In the genomic region with DNA sequence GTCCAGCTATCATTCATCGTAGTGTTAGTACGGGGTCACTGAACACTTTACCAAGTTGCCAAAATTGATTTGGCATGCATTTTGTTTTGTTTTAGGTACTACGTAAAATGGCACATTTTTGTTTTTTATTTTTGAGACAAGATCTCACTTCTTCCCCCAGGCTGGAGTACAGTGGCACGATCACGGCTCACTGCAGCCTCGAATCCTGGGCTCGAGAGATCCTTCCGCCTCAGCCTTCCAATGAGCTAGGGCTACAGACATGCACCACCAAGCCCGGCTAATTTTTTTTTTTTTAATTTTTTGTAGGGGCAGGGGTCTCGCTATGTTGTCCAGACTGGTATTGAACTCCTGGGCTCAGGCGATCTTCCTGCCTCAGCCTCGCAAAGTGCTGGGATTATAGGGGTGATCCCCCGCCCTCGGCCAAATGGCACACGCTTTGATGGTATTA, we compare ENCODE assay signal across 8 cellular contexts. TPM values are rescaled to one million over a fixed set of nuclear protein-coding genes. Genes with fewer than 3 reads are reported as not detected.
DNase-seq lines count a peak whose midpoint lies in the region; ATAC-seq and TF ChIP-seq lines count a peak whose summit lies in the region.

No MANE protein-coding gene starts in this region.

- DNase-seq in stimulated activated CD4-positive, alpha-beta T cell treated with anti-CD3 and anti-CD28 coated beads, Interleukin-15, amount 100 ng/mL, for 24 hours: peak; percentile 26
- no peak for DNase-seq in stimulated activated CD4-positive, alpha-beta T cell treated with anti-CD3 and anti-CD28 coated beads, Interleukin-4, amount 100 ng/mL, for 1 hour
- no peak for DNase-seq in WTC11 (ENCODE audit: low spot score)
- DNase-seq in LoVo (ENCODE audit: low spot score): no peak
- DNase-seq in cerebellar nuclear complex (lab: John Stamatoyannopoulos, UW): no peak
- no peak for DNase-seq in globus pallidus (ENCODE audit: low spot score)

- peak overlapping the region; percentile 47 to 92 (median 90) for H3K27ac ChIP-seq in gastroesophageal sphincter

- peaks cover 19% of the 10 kb centered on the region for H3K4me1 Mint-ChIP-seq in WTC11

- 15 to 18% methylated on average over 10 to 11 of the region's 15 CpGs for WGBS in gastroesophageal sphincter (ENCODE audit: low coverage in 1 of 2), 2 donors

- TF ChIP-seq CTCF in WTC11 (IDR thresholded peaks at IDR 0.05) (no peak), gastroesophageal sphincter (IDR thresholded peaks at IDR 0.05) (no peak)

- H3K36me3 Mint-ChIP-seq in WTC11: peaks cover 30% of the 10 kb centered on the region

- H3K4me3 Mint-ChIP-seq in WTC11: peak overlapping the region; percentile 86

- H3K9me3 ChIP-seq in gastroesophageal sphincter: no peaks in the 10 kb centered on the region
- H3K9me3 ChIP-seq in skeletal muscle satellite cell (replicated peaks; ENCODE audit: low read length): no peaks in the 10 kb centered on the region

- H3K4me3 ChIP-seq in gastroesophageal sphincter: peak overlapping the region; percentile 85 to 87
- peak overlapping the region; percentile 77 for H3K4me3 ChIP-seq in skeletal muscle satellite cell (ENCODE audit: low read length)

- POLR2A ChIA-PET in WTC11 (lab: Charles Lee): interaction anchor here (1.2 kb wide), 1 partner anchor 288 kb away, joined by 4 read pairs; the partner anchor contains the start of gene ADAM17

- H3K4me2 ChIP-seq in skeletal muscle satellite cell (ENCODE audit: low read length): peak overlapping the region; percentile 95

- H3K36me3 ChIP-seq in gastroesophageal sphincter: peaks cover 0 to 20% of the 10 kb centered on the region in 2 donors
- peaks cover 5% of the 10 kb centered on the region for H3K36me3 ChIP-seq in skeletal muscle satellite cell (ENCODE audit: insufficient read depth, low read length)

- H3K4me1 ChIP-seq in gastroesophageal sphincter (peaks cover 0 to 22% (median 8%) of the 10 kb centered on the region in 3 donors), skeletal muscle satellite cell (ENCODE audit: control insufficient read depth, insufficient read depth, low read length) (peaks cover 18% of the 10 kb centered on the region)

- ATAC-seq in WTC11 (no peak), gastroesophageal sphincter (no peak)

- H3K9ac ChIP-seq in skeletal muscle satellite cell (ENCODE audit: low read depth, low read length): peak overlapping the region; percentile 93

- H3K27me3 Mint-ChIP-seq in WTC11 (ENCODE audit: low read depth): peaks cover 4% of the 10 kb centered on the region; the same call in 1 of the 2 replicates

- no peak for TF ChIP-seq POLR2A in gastroesophageal sphincter (IDR thresholded peaks at IDR 0.05)

- no peaks in the 10 kb centered on the region for H3K9me3 Mint-ChIP-seq in WTC11

- H3K27ac Mint-ChIP-seq in WTC11: peak overlapping the region; percentile 82

- TF ChIP-seq EP300 in gastroesophageal sphincter (IDR thresholded peaks at IDR 0.05): no peak

- CTCF ChIA-PET in WTC11 (lab: Charles Lee): interaction anchor here (1.1 to 2.4 kb wide), 7 partner anchors 30 to 213 kb away, joined by 3 to 29 read pairs (median 5); no protein-coding TSS in a partner anchor

- no peaks in the 10 kb centered on the region for H3K27me3 ChIP-seq in gastroesophageal sphincter
- no peaks in the 10 kb centered on the region for H3K27me3 ChIP-seq in skeletal muscle satellite cell (ENCODE audit: control insufficient read depth, insufficient read depth, low read length)

TF ChIP-seq in WTC11, 78 proteins besides CTCF, POLR2A, EP300 and RAD21 (continues in another document):
- TF ChIP-seq USF2 (CRISPR knock-in tag; IDR thresholded peaks at IDR 0.05) (no peak), NR2C2 (CRISPR knock-in tag; IDR thresholded peaks at IDR 0.05) (no peak), ZNF532 (CRISPR knock-in tag; IDR thresholded peaks at IDR 0.05; ENCODE audit: borderline replicate concordance) (no peak), NFE2L1 (CRISPR knock-in tag; IDR thresholded peaks at IDR 0.05) (no peak), SOX15 (CRISPR knock-in tag; IDR thresholded peaks at IDR 0.05) (no peak), ZNF281 (CRISPR knock-in tag; IDR thresholded peaks at IDR 0.05) (no peak), ZNF219 (CRISPR knock-in tag; IDR thresholded peaks at IDR 0.05; ENCODE audit: borderline replicate concordance) (no peak), MXD4 (CRISPR knock-in tag; IDR thresholded peaks at IDR 0.05; ENCODE audit: borderline replicate concordance) (no peak), ZSCAN18 (CRISPR knock-in tag; IDR thresholded peaks at IDR 0.05) (no peak), FOXJ3 (CRISPR knock-in tag; IDR thresholded peaks at IDR 0.05; ENCODE audit: borderline replicate concordance) (no peak), ZNF671 (CRISPR knock-in tag; IDR thresholded peaks at IDR 0.05) (no peak)

RNA-seq across cellular contexts. Expression of gene TAF1B, which starts 0.8 kb away (rescaled TPM):
- 27.0 to 31.2 TPM (median 28.8 TPM) in 3 replicates for total RNA-seq in WTC11 (2021)
- total RNA-seq in gastroesophageal sphincter: 10 to 100 TPM in 1 of 4 donors, 1 to 10 TPM in 3; 6.2 to 15.6 (median 8.5) TPM
- 20.8 and 37.3 TPM in 2 replicates for total RNA-seq in skeletal muscle satellite cell (2012; rRNA removed)
